ENCODE assay signal across 1 cellular context in the genomic region with DNA sequence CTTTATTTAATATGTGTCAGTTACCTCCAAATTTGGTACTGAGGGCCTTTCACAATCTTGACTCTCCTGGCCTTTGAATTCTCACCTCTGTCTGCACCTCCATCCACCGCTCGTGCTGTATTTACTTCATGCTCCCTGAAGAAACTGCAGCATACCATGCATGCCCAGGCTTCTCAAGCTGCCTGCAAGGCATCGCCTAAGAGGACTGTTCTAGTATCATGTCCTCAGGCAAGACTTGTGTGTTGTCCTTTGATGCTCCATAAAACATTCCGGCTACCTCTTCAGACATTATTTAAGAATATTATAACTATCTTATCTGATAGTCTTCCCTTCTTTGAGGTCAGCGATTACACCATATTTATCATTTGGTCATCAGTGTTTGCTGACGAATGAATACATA.
TF ChIP-seq lines count a peak whose summit lies in the region.

No MANE protein-coding gene starts in this region.

TF ChIP-seq in GM23338, 12 proteins besides CTCF, POLR2A, EP300 and RAD21:
- TF ChIP-seq ZNF114 (CRISPR knock-in tag; IDR thresholded peaks at IDR 0.05): no peak
- no peak for TF ChIP-seq CREB1 (CRISPR knock-in tag; IDR thresholded peaks at IDR 0.05; ENCODE audit: low read depth)
- no peak for TF ChIP-seq POLR2AphosphoS5 (IDR thresholded peaks at IDR 0.05; ENCODE audit: low read depth)
- TF ChIP-seq NANOG (IDR thresholded peaks at IDR 0.05; ENCODE audit: borderline replicate concordance): no peak
- no peak for TF ChIP-seq JUNB (IDR thresholded peaks at IDR 0.05; ENCODE audit: unreplicated experiment)
- TF ChIP-seq EZH2phosphoT487 (IDR thresholded peaks at IDR 0.05; ENCODE audit: unreplicated experiment): no peak
- no peak for TF ChIP-seq STAT1 (IDR thresholded peaks at IDR 0.05; ENCODE audit: unreplicated experiment)
- TF ChIP-seq ZNF331 (CRISPR knock-in tag; IDR thresholded peaks at IDR 0.05; ENCODE audit: low read depth): no peak
- no peak for TF ChIP-seq REST (IDR thresholded peaks at IDR 0.05; ENCODE audit: unreplicated experiment)
- TF ChIP-seq, protein P1, sequence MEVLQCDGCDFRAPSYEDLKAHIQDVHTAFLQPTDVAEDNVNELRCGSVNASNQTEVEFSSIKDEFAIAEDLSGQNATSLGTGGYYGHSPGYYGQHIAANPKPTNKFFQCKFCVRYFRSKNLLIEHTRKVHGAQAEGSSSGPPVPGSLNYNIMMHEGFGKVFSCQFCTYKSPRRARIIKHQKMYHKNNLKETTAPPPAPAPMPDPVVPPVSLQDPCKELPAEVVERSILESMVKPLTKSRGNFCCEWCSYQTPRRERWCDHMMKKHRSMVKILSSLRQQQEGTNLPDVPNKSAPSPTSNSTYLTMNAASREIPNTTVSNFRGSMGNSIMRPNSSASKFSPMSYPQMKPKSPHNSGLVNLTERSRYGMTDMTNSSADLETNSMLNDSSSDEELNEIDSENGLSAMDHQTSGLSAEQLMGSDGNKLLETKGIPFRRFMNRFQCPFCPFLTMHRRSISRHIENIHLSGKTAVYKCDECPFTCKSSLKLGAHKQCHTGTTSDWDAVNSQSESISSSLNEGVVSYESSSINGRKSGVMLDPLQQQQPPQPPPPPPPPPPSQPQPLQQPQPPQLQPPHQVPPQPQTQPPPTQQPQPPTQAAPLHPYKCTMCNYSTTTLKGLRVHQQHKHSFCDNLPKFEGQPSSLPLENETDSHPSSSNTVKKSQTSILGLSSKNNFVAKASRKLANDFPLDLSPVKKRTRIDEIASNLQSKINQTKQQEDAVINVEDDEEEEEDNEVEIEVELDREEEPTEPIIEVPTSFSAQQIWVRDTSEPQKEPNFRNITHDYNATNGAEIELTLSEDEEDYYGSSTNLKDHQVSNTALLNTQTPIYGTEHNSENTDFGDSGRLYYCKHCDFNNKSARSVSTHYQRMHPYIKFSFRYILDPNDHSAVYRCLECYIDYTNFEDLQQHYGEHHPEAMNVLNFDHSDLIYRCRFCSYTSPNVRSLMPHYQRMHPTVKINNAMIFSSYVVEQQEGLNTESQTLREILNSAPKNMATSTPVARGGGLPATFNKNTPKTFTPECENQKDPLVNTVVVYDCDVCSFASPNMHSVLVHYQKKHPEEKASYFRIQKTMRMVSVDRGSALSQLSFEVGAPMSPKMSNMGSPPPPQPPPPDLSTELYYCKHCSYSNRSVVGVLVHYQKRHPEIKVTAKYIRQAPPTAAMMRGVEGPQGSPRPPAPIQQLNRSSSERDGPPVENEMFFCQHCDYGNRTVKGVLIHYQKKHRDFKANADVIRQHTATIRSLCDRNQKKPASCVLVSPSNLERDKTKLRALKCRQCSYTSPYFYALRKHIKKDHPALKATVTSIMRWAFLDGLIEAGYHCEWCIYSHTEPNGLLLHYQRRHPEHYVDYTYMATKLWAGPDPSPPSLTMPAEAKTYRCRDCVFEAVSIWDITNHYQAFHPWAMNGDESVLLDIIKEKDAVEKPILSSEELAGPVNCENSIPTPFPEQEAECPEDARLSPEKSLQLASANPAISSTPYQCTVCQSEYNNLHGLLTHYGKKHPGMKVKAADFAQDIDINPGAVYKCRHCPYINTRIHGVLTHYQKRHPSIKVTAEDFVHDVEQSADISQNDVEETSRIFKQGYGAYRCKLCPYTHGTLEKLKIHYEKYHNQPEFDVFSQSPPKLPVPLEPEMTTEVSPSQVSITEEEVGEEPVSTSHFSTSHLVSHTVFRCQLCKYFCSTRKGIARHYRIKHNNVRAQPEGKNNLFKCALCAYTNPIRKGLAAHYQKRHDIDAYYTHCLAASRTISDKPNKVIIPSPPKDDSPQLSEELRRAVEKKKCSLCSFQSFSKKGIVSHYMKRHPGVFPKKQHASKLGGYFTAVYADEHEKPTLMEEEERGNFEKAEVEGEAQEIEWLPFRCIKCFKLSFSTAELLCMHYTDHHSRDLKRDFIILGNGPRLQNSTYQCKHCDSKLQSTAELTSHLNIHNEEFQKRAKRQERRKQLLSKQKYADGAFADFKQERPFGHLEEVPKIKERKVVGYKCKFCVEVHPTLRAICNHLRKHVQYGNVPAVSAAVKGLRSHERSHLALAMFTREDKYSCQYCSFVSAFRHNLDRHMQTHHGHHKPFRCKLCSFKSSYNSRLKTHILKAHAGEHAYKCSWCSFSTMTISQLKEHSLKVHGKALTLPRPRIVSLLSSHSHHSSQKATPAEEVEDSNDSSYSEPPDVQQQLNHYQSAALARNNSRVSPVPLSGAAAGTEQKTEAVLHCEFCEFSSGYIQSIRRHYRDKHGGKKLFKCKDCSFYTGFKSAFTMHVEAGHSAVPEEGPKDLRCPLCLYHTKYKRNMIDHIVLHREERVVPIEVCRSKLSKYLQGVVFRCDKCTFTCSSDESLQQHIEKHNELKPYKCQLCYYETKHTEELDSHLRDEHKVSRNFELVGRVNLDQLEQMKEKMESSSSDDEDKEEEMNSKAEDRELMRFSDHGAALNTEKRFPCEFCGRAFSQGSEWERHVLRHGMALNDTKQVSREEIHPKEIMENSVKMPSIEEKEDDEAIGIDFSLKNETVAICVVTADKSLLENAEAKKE (CRISPR knock-in tag; IDR thresholded peaks at IDR 0.05): no peak
- TF ChIP-seq EZH2 (IDR thresholded peaks at IDR 0.05; ENCODE audit: low read depth, unreplicated experiment): no peak
- TF ChIP-seq, protein P2, sequence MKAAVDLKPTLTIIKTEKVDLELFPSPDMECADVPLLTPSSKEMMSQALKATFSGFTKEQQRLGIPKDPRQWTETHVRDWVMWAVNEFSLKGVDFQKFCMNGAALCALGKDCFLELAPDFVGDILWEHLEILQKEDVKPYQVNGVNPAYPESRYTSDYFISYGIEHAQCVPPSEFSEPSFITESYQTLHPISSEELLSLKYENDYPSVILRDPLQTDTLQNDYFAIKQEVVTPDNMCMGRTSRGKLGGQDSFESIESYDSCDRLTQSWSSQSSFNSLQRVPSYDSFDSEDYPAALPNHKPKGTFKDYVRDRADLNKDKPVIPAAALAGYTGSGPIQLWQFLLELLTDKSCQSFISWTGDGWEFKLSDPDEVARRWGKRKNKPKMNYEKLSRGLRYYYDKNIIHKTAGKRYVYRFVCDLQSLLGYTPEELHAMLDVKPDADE (IDR thresholded peaks at IDR 0.05): no peak
